In genomic region chr5:154284433-154284832, GRCh38 we compare ENCODE assay signal across 1 cellular context.
TF ChIP-seq lines count a peak whose summit lies in the region.

No MANE protein-coding gene starts in this region.

TF ChIP-seq in WTC11, 78 proteins besides CTCF, POLR2A, EP300 and RAD21 (continued from another document):
- no peak for TF ChIP-seq USF1 (CRISPR knock-in tag; IDR thresholded peaks at IDR 0.05)
- no peak for TF ChIP-seq ATF1 (CRISPR knock-in tag; IDR thresholded peaks at IDR 0.05)
- TF ChIP-seq KAT7 (CRISPR knock-in tag; IDR thresholded peaks at IDR 0.05; ENCODE audit: borderline replicate concordance), result no peak
- TF ChIP-seq, protein P1, sequence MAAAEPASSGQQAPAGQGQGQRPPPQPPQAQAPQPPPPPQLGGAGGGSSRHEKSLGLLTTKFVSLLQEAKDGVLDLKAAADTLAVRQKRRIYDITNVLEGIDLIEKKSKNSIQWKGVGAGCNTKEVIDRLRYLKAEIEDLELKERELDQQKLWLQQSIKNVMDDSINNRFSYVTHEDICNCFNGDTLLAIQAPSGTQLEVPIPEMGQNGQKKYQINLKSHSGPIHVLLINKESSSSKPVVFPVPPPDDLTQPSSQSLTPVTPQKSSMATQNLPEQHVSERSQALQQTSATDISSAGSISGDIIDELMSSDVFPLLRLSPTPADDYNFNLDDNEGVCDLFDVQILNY (CRISPR knock-in tag; IDR thresholded peaks at IDR 0.05), result no peak
- no peak for TF ChIP-seq SOX15 (CRISPR knock-in tag; IDR thresholded peaks at IDR 0.05)
- no peak for TF ChIP-seq ZNF317 (CRISPR knock-in tag; IDR thresholded peaks at IDR 0.05; ENCODE audit: borderline replicate concordance, low read depth)
- no peak for TF ChIP-seq ZNF423 (CRISPR knock-in tag; IDR thresholded peaks at IDR 0.05)
